In genomic region chr19:30319411-30319810, GRCh38 we compare ENCODE assay signal across 9 cellular contexts. TPM values are rescaled to one million over a fixed set of nuclear protein-coding genes. Genes with fewer than 3 reads are reported as not detected.
"Had no signal": no experiment of that assay in that cellular context is flagged by ENCODE, and none has a peak within 500 bp of the region (broad histone marks: within the 10 kb centered on the region; RNA-seq: fewer than 3 reads in every experiment).

No MANE protein-coding gene starts in this region.

- FAIRE-seq: G401.6, GM12878, GM12891, GM12892, GM18507, GM19239 had no signal

- H3K4me3 ChIP-seq: GM12878 had no signal

- DNase-seq: GDM1, GF-D8 had no signal

- ATAC-seq: GM12878 had no signal

RNA-seq across cellular contexts. Expression of gene ZNF536, which starts 52.8 kb away (rescaled TPM):
- total RNA-seq: G401, GM12878 had no signal
- polyA plus RNA-seq: GM12878 had no signal
